In the genomic region with DNA sequence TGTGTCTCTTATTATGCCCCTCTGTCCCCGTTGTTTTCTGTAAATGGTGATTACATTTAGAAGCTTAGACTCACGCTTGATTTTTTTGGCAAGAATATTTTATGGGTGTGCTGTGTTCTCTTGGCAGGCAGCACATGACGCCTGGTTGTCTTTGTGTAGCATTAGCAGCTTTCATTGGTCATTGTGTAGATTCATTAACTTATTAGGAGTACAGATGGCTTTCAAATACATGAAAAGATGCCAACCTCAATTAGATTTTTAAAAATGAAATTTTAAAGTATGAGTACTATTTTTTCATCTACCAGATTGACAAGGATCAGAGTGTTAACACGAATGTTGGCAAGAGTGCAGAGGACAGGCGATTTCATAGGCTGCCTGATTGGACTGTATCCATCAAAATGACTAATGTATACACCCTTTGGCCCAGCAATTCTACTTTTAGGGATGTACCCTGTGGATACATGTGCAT, we compare ENCODE assay signal across 14 cellular contexts. TPM values are rescaled to one million over a fixed set of nuclear protein-coding genes. Genes with fewer than 3 reads are reported as not detected.
A peak's percentile ranks its signal among the peaks of the same experiment; 100 is the strongest.
DNase-seq lines count a peak whose midpoint lies in the region; ATAC-seq and TF ChIP-seq lines count a peak whose summit lies in the region.
"Had no signal": no experiment of that assay in that cellular context is flagged by ENCODE, and none has a peak within 500 bp of the region (broad histone marks: within the 10 kb centered on the region; RNA-seq: fewer than 3 reads in every experiment).

No MANE protein-coding gene starts in this region.

- no peak for TF ChIP-seq CTCF in HFF-Myc (IDR thresholded peaks at IDR 0.05; ENCODE audit: low read depth, low read length, missing control alignments)
- no peak for TF ChIP-seq CTCF in SK-N-SH (IDR thresholded peaks at IDR 0.05)
- no peak for TF ChIP-seq CTCF in foreskin fibroblast (IDR thresholded peaks at IDR 0.05; ENCODE audit: low read depth, low read length)

- H3K79me2 ChIP-seq in SK-N-SH (ENCODE audit: insufficient read depth) = no peaks in the 10 kb centered on the region

- H3F3A ChIP-seq in SK-N-SH (replicated peaks; ENCODE audit: insufficient read depth) = peaks cover 12% of the 10 kb centered on the region

- peak overlapping the region; percentile 37; the same call in 1 of the 2 replicates for H3K4me2 ChIP-seq in SK-N-SH

- H3K27ac Mint-ChIP-seq in T-helper 2 cell treated with Interferon-gamma antibody and Interleukin-4, amounts not matched to agents 5 μg/mL and 100 μg/mL, for 36 hours = no peak overlapping the region
- H3K27ac Mint-ChIP-seq: activated CD4-positive, alpha-beta memory T cell treated with anti-CD3 and anti-CD28 coated beads for 36 hours had no signal

- H2AFZ ChIP-seq in SK-N-SH (ENCODE audit: low read depth) = peak overlapping the region; percentile 32; the same call in 1 of the 2 replicates

- no peak; the same call in 1 of the 2 replicates for TF ChIP-seq RAD21 in SK-N-SH (IDR thresholded peaks at IDR 0.05; ENCODE audit: low read length)

- H3K9ac ChIP-seq in SK-N-SH = no peak overlapping the region

- H3K9me2 ChIP-seq in SK-N-SH = no peaks in the 10 kb centered on the region

- peak; percentile 47 for DNase-seq in Ammon's horn (ENCODE audit: low spot score)
- peak; percentile 35 for DNase-seq in HFF-Myc (ENCODE audit: extremely low read depth, low read depth)
- DNase-seq in SK-N-SH = peak; percentile 67
- peak; percentile 60 to 86 for DNase-seq in foreskin fibroblast
- no peak for DNase-seq in T-helper 2 cell treated with Interferon-gamma antibody and Interleukin-4, amounts not matched to agents 5 μg/mL and 100 μg/mL, for 36 hours (ENCODE audit: low spot score)
- DNase-seq in NCI-H82 (lab: John Stamatoyannopoulos, UW) = no peak
- DNase-seq: activated CD4-positive, alpha-beta memory T cell treated with anti-CD3 and anti-CD28 coated beads for 36 hours; naive thymus-derived CD8-positive, alpha-beta T cell; NCI-H2029; OCI-M1; retina had no signal

- H4K20me1 ChIP-seq in SK-N-SH (ENCODE audit: insufficient read depth) = no peaks in the 10 kb centered on the region

- POLR2A ChIA-PET in SK-N-SH (lab: Yijun Ruan, JAX) = interaction anchor here (0.6 to 1.7 kb wide), 8 partner anchors 13 to 90 kb away, joined by 3 to 7 read pairs (median 4); partner anchors contain the start of gene ID1

- CTCF ChIA-PET in SK-N-SH (lab: Yijun Ruan, JAX) = interaction anchor here (1.4 to 16.4 kb wide), 9 partner anchors 9 to 93 kb away, joined by 4 to 288 read pairs (median 20); partner anchors contain the start of genes BCL2L1 and COX4I2

- peaks cover 12 to 23% of the 10 kb centered on the region in 2 experiments; a peak in 3 of 4 replicates for H3K4me1 ChIP-seq in SK-N-SH (ENCODE audit: control insufficient read depth in 1 of 2, insufficient read depth in 2 of 2, low read depth in 1 of 2, low read length in 1 of 2)

- H3K27ac ChIP-seq in SK-N-SH (ENCODE audit: low read depth in 2 of 2, low read length in 1 of 2) = peak overlapping the region; percentile 34 to 86; a peak in 3 of 4 replicates
- H3K27ac ChIP-seq: gastroesophageal sphincter had no signal

- peaks cover 8% of the 10 kb centered on the region for H3K27me3 Mint-ChIP-seq in T-helper 2 cell treated with Interferon-gamma antibody and Interleukin-4, amounts not matched to agents 5 μg/mL and 100 μg/mL, for 36 hours (ENCODE audit: low read depth)
- H3K27me3 Mint-ChIP-seq: naive thymus-derived CD8-positive, alpha-beta T cell had no signal

- no peaks in the 10 kb centered on the region for H3K9me3 ChIP-seq in SK-N-SH
- H3K9me3 ChIP-seq: gastroesophageal sphincter had no signal

- no peaks in the 10 kb centered on the region for H3K4me1 Mint-ChIP-seq in T-helper 2 cell treated with Interferon-gamma antibody and Interleukin-4, amounts not matched to agents 5 μg/mL and 100 μg/mL, for 36 hours (ENCODE audit: low read depth)

- H3K9me3 Mint-ChIP-seq in T-helper 2 cell treated with Interferon-gamma antibody and Interleukin-4, amounts not matched to agents 5 μg/mL and 100 μg/mL, for 36 hours = no peaks in the 10 kb centered on the region
- H3K9me3 Mint-ChIP-seq: activated CD4-positive, alpha-beta memory T cell treated with anti-CD3 and anti-CD28 coated beads for 36 hours; naive thymus-derived CD8-positive, alpha-beta T cell had no signal

- no peaks in the 10 kb centered on the region for H3K27me3 ChIP-seq in SK-N-SH (ENCODE audit: insufficient read depth)
- H3K27me3 ChIP-seq: gastroesophageal sphincter had no signal

- no peak overlapping the region for H3K4me3 Mint-ChIP-seq in T-helper 2 cell treated with Interferon-gamma antibody and Interleukin-4, amounts not matched to agents 5 μg/mL and 100 μg/mL, for 36 hours
- H3K4me3 Mint-ChIP-seq: activated CD4-positive, alpha-beta memory T cell treated with anti-CD3 and anti-CD28 coated beads for 36 hours; naive thymus-derived CD8-positive, alpha-beta T cell had no signal

- TF ChIP-seq EP300 in SK-N-SH (IDR thresholded peaks at IDR 0.05; ENCODE audit: borderline replicate concordance in 1 of 2, low read depth in 1 of 2, low read length in 1 of 2) = peak in 1 of 2 experiments; percentile 95; a peak in 2 of 4 replicates

- 5% methylated on average over 5 of the region's 5 CpGs for WGBS in SK-N-SH (ENCODE audit: low lambda C conversion rate)

- no peak overlapping the region for H3K4me3 ChIP-seq in HFF-Myc (replicated peaks; ENCODE audit: low read depth, low read length)
- no peak overlapping the region for H3K4me3 ChIP-seq in SK-N-SH (ENCODE audit: low read depth in 2 of 2, low read length in 1 of 2)
- no peak overlapping the region for H3K4me3 ChIP-seq in foreskin fibroblast (ENCODE audit: low read depth in 1 of 2, low read length in 2 of 2)
- H3K4me3 ChIP-seq: gastroesophageal sphincter had no signal

- no peaks in the 10 kb centered on the region for H3K36me3 ChIP-seq in SK-N-SH (replicated peaks in 1 of 2; ENCODE audit: control insufficient read depth in 1 of 2, insufficient read depth in 2 of 2, low read length in 1 of 2)
- H3K36me3 ChIP-seq: gastroesophageal sphincter had no signal

- ATAC-seq in HG02678 (IDR thresholded peaks at IDR 0.05; ENCODE audit: unreplicated experiment) (no peak), GM18907 (IDR thresholded peaks at IDR 0.05; ENCODE audit: unreplicated experiment) (no peak)
- ATAC-seq: gastroesophageal sphincter; naive thymus-derived CD8-positive, alpha-beta T cell had no signal

- H3K36me3 Mint-ChIP-seq in T-helper 2 cell treated with Interferon-gamma antibody and Interleukin-4, amounts not matched to agents 5 μg/mL and 100 μg/mL, for 36 hours (ENCODE audit: low read depth) = no peaks in the 10 kb centered on the region
- H3K36me3 Mint-ChIP-seq: activated CD4-positive, alpha-beta memory T cell treated with anti-CD3 and anti-CD28 coated beads for 36 hours; naive thymus-derived CD8-positive, alpha-beta T cell had no signal

TF ChIP-seq in SK-N-SH, 30 proteins besides CTCF, POLR2A, EP300 and RAD21 (continues in another document):
- TF ChIP-seq CHD2 (IDR thresholded peaks at IDR 0.05; ENCODE audit: low read length, partially characterized antibody) (peak; percentile 69), TCF12 (IDR thresholded peaks at IDR 0.05) (peak; percentile 63), MAX (IDR thresholded peaks at IDR 0.05; ENCODE audit: low read depth) (peak; percentile 56), ZBTB33 (IDR thresholded peaks at IDR 0.05; ENCODE audit: borderline replicate concordance, low read depth) (no peak), SIN3A (IDR thresholded peaks at IDR 0.05; ENCODE audit: borderline replicate concordance, low read depth, low read length) (no peak), EZH2phosphoT487 (IDR thresholded peaks at IDR 0.05; ENCODE audit: borderline replicate concordance, low read depth) (no peak), MXI1 (IDR thresholded peaks at IDR 0.05; ENCODE audit: low read depth, low read length) (peak; percentile 81), MEF2A (IDR thresholded peaks at IDR 0.05; ENCODE audit: borderline replicate concordance, low read depth) (no peak), PBX3 (IDR thresholded peaks at IDR 0.05) (peak; percentile 47)

RNA-seq across cellular contexts. Expression of gene COX4I2, which starts 15.2 kb away (rescaled TPM):
- 0.21 TPM in 1 of 2 replicates, not detected in the other for polyA plus RNA-seq in SK-N-SH (2012; rRNA removed)
- 0.39 TPM in 1 of 2 replicates, not detected in the other for polyA plus RNA-seq in SK-N-SH (2012; cell fraction: cytosol; rRNA removed)
- not detected in 2 replicates for polyA plus RNA-seq in SK-N-SH (2012; cell fraction: nucleus; rRNA removed)
- polyA plus RNA-seq: naive thymus-derived CD8-positive, alpha-beta T cell had no signal

RNA-seq across cellular contexts. Expression of gene ID1, which starts 47.9 kb away (rescaled TPM):
- 324 and 493 TPM in 2 replicates for polyA plus RNA-seq in SK-N-SH (2012; rRNA removed)
- 194 and 301 TPM in 2 replicates for polyA plus RNA-seq in SK-N-SH (2012; cell fraction: cytosol; rRNA removed)
- 945 and 1,537 TPM in 2 replicates for polyA plus RNA-seq in SK-N-SH (2012; cell fraction: nucleus; rRNA removed)

Comparison
In these comparisons a context has a peak if more than half of its experiments do, and no peak if none do; other contexts are left out.
1. DNase-seq: peak in Ammon's horn (single experiment), HFF-Myc (single experiment), SK-N-SH (single experiment) and foreskin fibroblast (2 of 2); none in T-helper 2 cell treated with Interferon-gamma antibody and Interleukin-4, amounts not matched to agents 5 μg/mL and 100 μg/mL, for 36 hours (single experiment) and NCI-H82 (single experiment).